In the genomic region with DNA sequence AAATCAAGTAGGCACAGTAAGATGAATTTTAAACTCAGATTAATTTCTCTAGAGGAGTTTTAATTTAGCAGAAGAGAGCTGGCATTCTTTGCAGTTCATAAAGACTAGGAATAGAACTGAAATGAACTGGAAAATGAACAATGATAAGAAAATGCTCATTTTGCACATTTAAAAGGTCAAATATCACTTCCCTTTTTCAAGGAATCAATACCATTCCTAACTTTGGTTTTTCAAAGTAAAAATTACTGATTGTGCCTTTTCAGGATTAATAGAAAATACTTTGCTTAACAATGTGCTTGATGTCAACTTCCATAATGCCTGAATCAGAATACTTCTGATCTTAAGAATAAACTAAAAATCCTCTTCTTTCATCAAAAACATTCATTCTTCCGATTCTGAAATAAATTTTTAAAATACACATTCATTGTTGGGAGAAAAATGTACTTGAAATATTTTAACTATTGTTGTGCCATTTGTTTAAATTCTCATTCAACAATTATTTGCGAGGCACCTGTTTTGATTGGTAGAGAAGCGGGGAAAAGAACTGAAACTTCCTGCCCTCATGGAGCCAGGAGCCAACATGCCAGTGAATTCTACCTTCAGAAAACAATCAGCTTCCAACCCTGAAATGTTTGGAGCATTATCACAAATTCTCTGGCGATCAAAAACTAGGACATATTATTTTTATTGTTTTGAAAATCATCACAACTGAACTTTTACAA, we compare ENCODE assay signal across 9 cellular contexts. TPM values are rescaled to one million over a fixed set of nuclear protein-coding genes. Genes with fewer than 3 reads are reported as not detected.
DNase-seq lines count a peak whose midpoint lies in the region; ATAC-seq, FAIRE-seq and TF ChIP-seq lines count a peak whose summit lies in the region.
"Had no signal": no experiment of that assay in that cellular context is flagged by ENCODE, and none has a peak within 500 bp of the region (broad histone marks: within the 10 kb centered on the region; RNA-seq: fewer than 3 reads in every experiment).

No MANE protein-coding gene starts in this region.

- no peaks in the 10 kb centered on the region for H3K27me3 ChIP-seq in tibial nerve
- no peaks in the 10 kb centered on the region for H3K27me3 ChIP-seq in gastroesophageal sphincter

- no peaks in the 10 kb centered on the region for H3K9me3 ChIP-seq in kidney (ENCODE audit: control insufficient read depth in 1 of 2, low read length in 2 of 2)
- no peaks in the 10 kb centered on the region for H3K9me3 ChIP-seq in tibial nerve
- no peaks in the 10 kb centered on the region for H3K9me3 ChIP-seq in gastroesophageal sphincter

- H3K27ac ChIP-seq in kidney (ENCODE audit: low read depth in 2 of 2, low read length in 2 of 2) (no peak overlapping the region), tibial nerve (no peak overlapping the region), gastroesophageal sphincter (no peak overlapping the region)

- intact Hi-C loops in activated T-helper 2 cell treated with anti-CD3 and anti-CD28 coated beads, Interferon-gamma antibody, Interleukin-2, Interleukin-4, amounts not matched to agents 10 μg/mL and 5 μg/mL and 100 μg/mL, durations not matched to agents 14 hours and 24 hours and 36 hours (cut with micrococcal nuclease), result loop anchor here (2.0 to 10.0 kb wide), 4 partner anchors 15 to 883 kb away; a partner anchor contains a TSS
- intact Hi-C loops in kidney (cut with DNase I), result no loop called here

- H3K9me3 Mint-ChIP-seq in activated naive CD8-positive, alpha-beta T cell (ENCODE audit: low read depth), result no peaks in the 10 kb centered on the region
- H3K9me3 Mint-ChIP-seq in activated naive CD8-positive, alpha-beta T cell treated with anti-CD3 and anti-CD28 coated beads, Interleukin-2, amount 50 U/mL, for 24 hours, result no peaks in the 10 kb centered on the region
- H3K9me3 Mint-ChIP-seq in activated T-helper 2 cell treated with anti-CD3 and anti-CD28 coated beads, Interferon-gamma antibody, Interleukin-2, Interleukin-4, amounts not matched to agents 10 μg/mL and 5 μg/mL and 100 μg/mL, durations not matched to agents 14 hours and 24 hours and 36 hours, result no peaks in the 10 kb centered on the region

- H3K27me3 Mint-ChIP-seq in activated naive CD8-positive, alpha-beta T cell, result no peaks in the 10 kb centered on the region
- H3K27me3 Mint-ChIP-seq in activated naive CD8-positive, alpha-beta T cell treated with anti-CD3 and anti-CD28 coated beads, Interleukin-2, amount 50 U/mL, for 24 hours, result no peaks in the 10 kb centered on the region
- H3K27me3 Mint-ChIP-seq in activated T-helper 2 cell treated with anti-CD3 and anti-CD28 coated beads, Interferon-gamma antibody, Interleukin-2, Interleukin-4, amounts not matched to agents 10 μg/mL and 5 μg/mL and 100 μg/mL, durations not matched to agents 14 hours and 24 hours and 36 hours (ENCODE audit: low read depth), result no peaks in the 10 kb centered on the region
- H3K27me3 Mint-ChIP-seq: brain had no signal

- peak overlapping the region in 1 of 2 donors; percentile 74 for H3K9ac ChIP-seq in kidney (ENCODE audit: low read length in 2 of 2)

- TF ChIP-seq CTCF in kidney (IDR thresholded peaks at IDR 0.05; ENCODE audit: borderline replicate concordance, extremely low read depth, insufficient read depth) (no peak), tibial nerve (IDR thresholded peaks at IDR 0.05) (no peak), gastroesophageal sphincter (IDR thresholded peaks at IDR 0.05) (no peak)

- no peak for DNase-seq in activated naive CD8-positive, alpha-beta T cell treated with anti-CD3 and anti-CD28 coated beads, Interleukin-2, amount 50 U/mL, for 24 hours
- DNase-seq in activated T-helper 2 cell treated with anti-CD3 and anti-CD28 coated beads, Interferon-gamma antibody, Interleukin-2, Interleukin-4, amounts not matched to agents 10 μg/mL and 5 μg/mL and 100 μg/mL, durations not matched to agents 14 hours and 24 hours and 36 hours (ENCODE audit: low spot score), result no peak
- DNase-seq in kidney (no peak), tibial nerve (ENCODE audit: low spot score in 2 of 2) (no peak), activated gamma-delta T cell treated with Interleukin-2 at 50 U/mL for 16 hours (no peak), AG08395 (ENCODE audit: low spot score) (no peak)

- TF ChIP-seq POLR2A in tibial nerve (IDR thresholded peaks at IDR 0.05), result no peak
- no peak for TF ChIP-seq POLR2A in gastroesophageal sphincter (IDR thresholded peaks at IDR 0.05)

- WGBS in tibial nerve, 2 donors, result 44 to 47% methylated on average over 4 of the region's 4 CpGs
- whole genome bisulfite sequencing in gastroesophageal sphincter (ENCODE audit: low coverage in 1 of 2), 2 donors, result 43 to 51% methylated on average over 4 of the region's 4 CpGs

- no peak for FAIRE-seq in kidney (lab: Jason Lieb, UNC)

- no peak for ATAC-seq in activated naive CD8-positive, alpha-beta T cell treated with anti-CD3 and anti-CD28 coated beads, Interleukin-2, amount 50 U/mL, for 24 hours
- no peak for ATAC-seq in gastroesophageal sphincter

- H3K4me1 ChIP-seq in kidney (ENCODE audit: control insufficient read depth in 1 of 2, insufficient read depth in 1 of 2, low read depth in 1 of 2, low read length in 2 of 2) (peaks cover 15 to 26% of the 10 kb centered on the region in 2 donors), tibial nerve (peaks cover 0 to 55% (median 32%) of the 10 kb centered on the region in 4 donors), gastroesophageal sphincter (peaks cover 5 to 75% (median 23%) of the 10 kb centered on the region in 3 donors)

- no peak for TF ChIP-seq EP300 in tibial nerve (IDR thresholded peaks at IDR 0.05)
- TF ChIP-seq EP300 in gastroesophageal sphincter (IDR thresholded peaks at IDR 0.05), result no peak

- H3K27ac Mint-ChIP-seq in activated naive CD8-positive, alpha-beta T cell, result peak overlapping the region; percentile 68
- H3K27ac Mint-ChIP-seq in activated naive CD8-positive, alpha-beta T cell treated with anti-CD3 and anti-CD28 coated beads, Interleukin-2, amount 50 U/mL, for 24 hours, result no peak overlapping the region
- no peak overlapping the region for H3K27ac Mint-ChIP-seq in activated T-helper 2 cell treated with anti-CD3 and anti-CD28 coated beads, Interferon-gamma antibody, Interleukin-2, Interleukin-4, amounts not matched to agents 10 μg/mL and 5 μg/mL and 100 μg/mL, durations not matched to agents 14 hours and 24 hours and 36 hours

- H3K4me3 ChIP-seq in kidney (ENCODE audit: low read length in 2 of 2) (peak overlapping the region; percentile 78 to 92), tibial nerve (peak overlapping the region in 3 of 4 donors; percentile 81 to 100 (median 82)), gastroesophageal sphincter (peak overlapping the region in 1 of 2 donors; percentile 99)

- no peaks in the 10 kb centered on the region for H3K36me3 Mint-ChIP-seq in activated naive CD8-positive, alpha-beta T cell
- H3K36me3 Mint-ChIP-seq in activated naive CD8-positive, alpha-beta T cell treated with anti-CD3 and anti-CD28 coated beads, Interleukin-2, amount 50 U/mL, for 24 hours (ENCODE audit: low read depth), result peaks cover 22% of the 10 kb centered on the region
- H3K36me3 Mint-ChIP-seq in activated T-helper 2 cell treated with anti-CD3 and anti-CD28 coated beads, Interferon-gamma antibody, Interleukin-2, Interleukin-4, amounts not matched to agents 10 μg/mL and 5 μg/mL and 100 μg/mL, durations not matched to agents 14 hours and 24 hours and 36 hours (ENCODE audit: low read depth), result peaks cover 13% of the 10 kb centered on the region

- no peaks in the 10 kb centered on the region for H3K36me3 ChIP-seq in kidney (ENCODE audit: control insufficient read depth in 1 of 2, insufficient read depth in 2 of 2, low read length in 2 of 2)
- no peaks in the 10 kb centered on the region for H3K36me3 ChIP-seq in tibial nerve
- H3K36me3 ChIP-seq in gastroesophageal sphincter, result no peaks in the 10 kb centered on the region

- no peak overlapping the region for H3K4me3 Mint-ChIP-seq in activated naive CD8-positive, alpha-beta T cell
- no peak overlapping the region for H3K4me3 Mint-ChIP-seq in activated naive CD8-positive, alpha-beta T cell treated with anti-CD3 and anti-CD28 coated beads, Interleukin-2, amount 50 U/mL, for 24 hours
- H3K4me3 Mint-ChIP-seq in activated T-helper 2 cell treated with anti-CD3 and anti-CD28 coated beads, Interferon-gamma antibody, Interleukin-2, Interleukin-4, amounts not matched to agents 10 μg/mL and 5 μg/mL and 100 μg/mL, durations not matched to agents 14 hours and 24 hours and 36 hours (ENCODE audit: low read depth), result peak overlapping the region; percentile 86

- peaks cover 16% of the 10 kb centered on the region for H3K4me1 Mint-ChIP-seq in activated naive CD8-positive, alpha-beta T cell (ENCODE audit: low read depth)
- peaks cover 22% of the 10 kb centered on the region for H3K4me1 Mint-ChIP-seq in activated naive CD8-positive, alpha-beta T cell treated with anti-CD3 and anti-CD28 coated beads, Interleukin-2, amount 50 U/mL, for 24 hours
- H3K4me1 Mint-ChIP-seq in activated T-helper 2 cell treated with anti-CD3 and anti-CD28 coated beads, Interferon-gamma antibody, Interleukin-2, Interleukin-4, amounts not matched to agents 10 μg/mL and 5 μg/mL and 100 μg/mL, durations not matched to agents 14 hours and 24 hours and 36 hours (ENCODE audit: low read depth), result peaks cover 18% of the 10 kb centered on the region

RNA-seq across cellular contexts. Expression of a gene that starts 2.1 kb away (rescaled TPM):
- total RNA-seq in activated T-helper 2 cell treated with anti-CD3 and anti-CD28 coated beads, Interferon-gamma antibody, Interleukin-2, Interleukin-4, amounts not matched to agents 10 μg/mL and 5 μg/mL and 100 μg/mL, durations not matched to agents 14 hours and 24 hours and 36 hours, result 55.8 and 60.1 TPM in 2 replicates
- 30.6 TPM for total RNA-seq in kidney
- polyA plus RNA-seq in kidney (ENCODE audit: insufficient read depth, low read depth, low replicate concordance), result 7.4 TPM
- total RNA-seq in tibial nerve, result 10 to 100 TPM; 13.2 to 23.2 (median 17.6) TPM
- 10 to 100 TPM; 10.7 to 19.9 (median 16.1) TPM for total RNA-seq in gastroesophageal sphincter
